1 cellular context compared by ENCODE assay signal in the genomic region with DNA sequence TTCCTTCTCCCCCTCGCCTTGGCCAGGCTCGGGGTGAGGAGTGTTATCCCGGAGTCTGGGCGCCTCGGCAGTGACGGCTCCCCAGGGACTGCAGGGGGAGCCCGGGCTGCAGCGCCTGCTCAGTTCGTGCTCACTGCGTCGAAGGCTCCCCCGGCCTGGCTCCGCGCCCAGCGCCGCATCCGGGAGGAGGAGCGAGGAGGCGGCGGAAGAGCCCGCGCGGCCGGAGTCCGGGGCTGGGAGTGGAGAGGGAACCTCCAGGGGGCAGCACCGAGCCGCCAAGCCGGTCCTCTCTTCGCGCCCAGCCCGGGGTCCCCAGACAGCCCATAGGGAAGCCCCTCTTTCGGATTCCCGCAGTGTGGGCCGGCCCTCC.
TF ChIP-seq lines count a peak whose summit lies in the region.

No MANE protein-coding gene starts in this region.

TF ChIP-seq in K562, 482 proteins besides CTCF, POLR2A, EP300 and RAD21 (continued from another document and continues in another):
- TF ChIP-seq CBX3 (IDR thresholded peaks at IDR 0.05; ENCODE audit: borderline replicate concordance in 1 of 2, low read length in 2 of 2): peak in 1 of 2 experiments; percentile 10; a peak in 1 of 3 replicates
- TF ChIP-seq POLR2H (tag; IDR thresholded peaks at IDR 0.05; ENCODE audit: low read depth): peak; percentile 69
- peak; percentile 54; the same call in 1 of the 2 replicates for TF ChIP-seq MYNN (IDR thresholded peaks at IDR 0.05)
- no peak for TF ChIP-seq MYNN (CRISPR knock-in tag; IDR thresholded peaks at IDR 0.05)
- TF ChIP-seq ZBTB40 (IDR thresholded peaks at IDR 0.05): no peak; the same call in none of the 2 replicates
- TF ChIP-seq ZBTB40 (CRISPR knock-in tag; IDR thresholded peaks at IDR 0.05): no peak
- TF ChIP-seq TAF7 (tag; IDR thresholded peaks at IDR 0.05): no peak
- TF ChIP-seq TGIF2 (CRISPR knock-in tag; IDR thresholded peaks at IDR 0.05): peak; percentile 42; the same call in 1 of the 2 replicates
- TF ChIP-seq CUX1 (CRISPR knock-in tag; IDR thresholded peaks at IDR 0.05): no peak
- peak; percentile 87 to 89 for TF ChIP-seq NRF1 (conservative IDR thresholded peaks at IDR 0.05 in 1 of 2, IDR thresholded peaks at IDR 0.05 in 1 of 2)
- no peak for TF ChIP-seq CEBPG (CRISPR knock-in tag; IDR thresholded peaks at IDR 0.05)
- TF ChIP-seq CEBPG (tag; conservative IDR thresholded peaks at IDR 0.05 in 1 of 2, IDR thresholded peaks at IDR 0.05 in 1 of 2): no peak
- no peak for TF ChIP-seq STAT5A (IDR thresholded peaks at IDR 0.05; ENCODE audit: borderline replicate concordance, low read length)
- TF ChIP-seq, protein P1, sequence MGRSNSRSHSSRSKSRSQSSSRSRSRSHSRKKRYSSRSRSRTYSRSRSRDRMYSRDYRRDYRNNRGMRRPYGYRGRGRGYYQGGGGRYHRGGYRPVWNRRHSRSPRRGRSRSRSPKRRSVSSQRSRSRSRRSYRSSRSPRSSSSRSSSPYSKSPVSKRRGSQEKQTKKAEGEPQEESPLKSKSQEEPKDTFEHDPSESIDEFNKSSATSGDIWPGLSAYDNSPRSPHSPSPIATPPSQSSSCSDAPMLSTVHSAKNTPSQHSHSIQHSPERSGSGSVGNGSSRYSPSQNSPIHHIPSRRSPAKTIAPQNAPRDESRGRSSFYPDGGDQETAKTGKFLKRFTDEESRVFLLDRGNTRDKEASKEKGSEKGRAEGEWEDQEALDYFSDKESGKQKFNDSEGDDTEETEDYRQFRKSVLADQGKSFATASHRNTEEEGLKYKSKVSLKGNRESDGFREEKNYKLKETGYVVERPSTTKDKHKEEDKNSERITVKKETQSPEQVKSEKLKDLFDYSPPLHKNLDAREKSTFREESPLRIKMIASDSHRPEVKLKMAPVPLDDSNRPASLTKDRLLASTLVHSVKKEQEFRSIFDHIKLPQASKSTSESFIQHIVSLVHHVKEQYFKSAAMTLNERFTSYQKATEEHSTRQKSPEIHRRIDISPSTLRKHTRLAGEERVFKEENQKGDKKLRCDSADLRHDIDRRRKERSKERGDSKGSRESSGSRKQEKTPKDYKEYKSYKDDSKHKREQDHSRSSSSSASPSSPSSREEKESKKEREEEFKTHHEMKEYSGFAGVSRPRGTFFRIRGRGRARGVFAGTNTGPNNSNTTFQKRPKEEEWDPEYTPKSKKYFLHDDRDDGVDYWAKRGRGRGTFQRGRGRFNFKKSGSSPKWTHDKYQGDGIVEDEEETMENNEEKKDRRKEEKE (IDR thresholded peaks at IDR 0.05; ENCODE audit: borderline replicate concordance in 1 of 2, control insufficient read depth in 1 of 2, low read depth in 2 of 2, low read length in 1 of 2): no peak; a peak in 1 of 4 replicates
- peak; percentile 88 for TF ChIP-seq XRCC5 (IDR thresholded peaks at IDR 0.05; ENCODE audit: low read depth, low read length)
- no peak for TF ChIP-seq NR2F6 (CRISPR knock-in tag; IDR thresholded peaks at IDR 0.05)
- no peak for TF ChIP-seq CBX8 (IDR thresholded peaks at IDR 0.05; ENCODE audit: borderline replicate concordance, extremely low read depth, low read depth, low read length, poor library complexity, severe bottlenecking)
- TF ChIP-seq NR3C1 (CRISPR knock-in tag; IDR thresholded peaks at IDR 0.05): no peak
- TF ChIP-seq E2F3 (CRISPR knock-in tag; IDR thresholded peaks at IDR 0.05): peak; percentile 80
- TF ChIP-seq KLF16 (IDR thresholded peaks at IDR 0.05): peak; percentile 65; the same call in 1 of the 2 replicates
- no peak for TF ChIP-seq ARHGAP35 (IDR thresholded peaks at IDR 0.05; ENCODE audit: partially characterized antibody)
- no peak for TF ChIP-seq TOE1 (IDR thresholded peaks at IDR 0.05; ENCODE audit: borderline replicate concordance)
- TF ChIP-seq TOE1 (CRISPR knock-in tag; IDR thresholded peaks at IDR 0.05; ENCODE audit: borderline replicate concordance, low read depth): 0 out of 2 replicates have a peak, but pooled peaks have one; percentile 61
- TF ChIP-seq PRPF4 (IDR thresholded peaks at IDR 0.05; ENCODE audit: insufficient read depth, low read depth, low read length, poor library complexity, severe bottlenecking): peak; percentile 56
- peak; percentile 28; the same call in 1 of the 2 replicates for TF ChIP-seq ZNF274 (IDR thresholded peaks at IDR 0.05; ENCODE audit: borderline replicate concordance, low read depth, low read length)
- TF ChIP-seq ZNF584 (CRISPR knock-in tag; IDR thresholded peaks at IDR 0.05; ENCODE audit: low read depth): 0 out of 2 replicates have a peak, but pooled peaks have one; percentile 63
- no peak for TF ChIP-seq ZNF217 (CRISPR knock-in tag; IDR thresholded peaks at IDR 0.05)
- TF ChIP-seq ZNF12 (CRISPR knock-in tag; IDR thresholded peaks at IDR 0.05): 0 out of 2 replicates have a peak, but pooled peaks have one; percentile 24
- TF ChIP-seq POLR2G (IDR thresholded peaks at IDR 0.05; ENCODE audit: low read depth, low read length): peak; percentile 82
- TF ChIP-seq ARID1B (IDR thresholded peaks at IDR 0.05): peak; percentile 42; the same call in 1 of the 2 replicates
- no peak for TF ChIP-seq CSDE1 (IDR thresholded peaks at IDR 0.05)
- TF ChIP-seq, protein P2, sequence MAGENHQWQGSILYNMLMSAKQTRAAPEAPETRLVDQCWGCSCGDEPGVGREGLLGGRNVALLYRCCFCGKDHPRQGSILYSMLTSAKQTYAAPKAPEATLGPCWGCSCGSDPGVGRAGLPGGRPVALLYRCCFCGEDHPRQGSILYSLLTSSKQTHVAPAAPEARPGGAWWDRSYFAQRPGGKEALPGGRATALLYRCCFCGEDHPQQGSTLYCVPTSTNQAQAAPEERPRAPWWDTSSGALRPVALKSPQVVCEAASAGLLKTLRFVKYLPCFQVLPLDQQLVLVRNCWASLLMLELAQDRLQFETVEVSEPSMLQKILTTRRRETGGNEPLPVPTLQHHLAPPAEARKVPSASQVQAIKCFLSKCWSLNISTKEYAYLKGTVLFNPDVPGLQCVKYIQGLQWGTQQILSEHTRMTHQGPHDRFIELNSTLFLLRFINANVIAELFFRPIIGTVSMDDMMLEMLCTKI (IDR thresholded peaks at IDR 0.05; ENCODE audit: partially characterized antibody): no peak
- TF ChIP-seq MTA1 (IDR thresholded peaks at IDR 0.05; ENCODE audit: borderline replicate concordance): no peak; the same call in 1 of the 2 replicates
- peak; percentile 35 for TF ChIP-seq RNF2 (IDR thresholded peaks at IDR 0.05)
- TF ChIP-seq KLF10 (CRISPR knock-in tag; IDR thresholded peaks at IDR 0.05): no peak
- TF ChIP-seq JUN (IDR thresholded peaks at IDR 0.05; ENCODE audit: borderline replicate concordance, low read depth, low read length): 0 out of 2 replicates have a peak, but pooled peaks have one; percentile 19
- no peak; the same call in 1 of the 2 replicates for TF ChIP-seq JUN (CRISPR knock-in tag; IDR thresholded peaks at IDR 0.05; ENCODE audit: borderline replicate concordance)
- TF ChIP-seq ETS1 (conservative IDR thresholded peaks at IDR 0.05; ENCODE audit: control insufficient read depth, low read depth, low read length): peak; percentile 66
- no peak for TF ChIP-seq NR2C1 (IDR thresholded peaks at IDR 0.05)
- no peak for TF ChIP-seq NR2C1 (tag; IDR thresholded peaks at IDR 0.05)
- no peak for TF ChIP-seq TCF15 (CRISPR knock-in tag; IDR thresholded peaks at IDR 0.05)
- TF ChIP-seq XRCC3 (IDR thresholded peaks at IDR 0.05): no peak
- TF ChIP-seq ZNF165 (CRISPR knock-in tag; IDR thresholded peaks at IDR 0.05; ENCODE audit: borderline replicate concordance): no peak
- no peak for TF ChIP-seq ZNF324 (CRISPR knock-in tag; IDR thresholded peaks at IDR 0.05)
- no peak for TF ChIP-seq BCOR (IDR thresholded peaks at IDR 0.05)
